ENCODE assay signal across 1 cellular context in the genomic region with DNA sequence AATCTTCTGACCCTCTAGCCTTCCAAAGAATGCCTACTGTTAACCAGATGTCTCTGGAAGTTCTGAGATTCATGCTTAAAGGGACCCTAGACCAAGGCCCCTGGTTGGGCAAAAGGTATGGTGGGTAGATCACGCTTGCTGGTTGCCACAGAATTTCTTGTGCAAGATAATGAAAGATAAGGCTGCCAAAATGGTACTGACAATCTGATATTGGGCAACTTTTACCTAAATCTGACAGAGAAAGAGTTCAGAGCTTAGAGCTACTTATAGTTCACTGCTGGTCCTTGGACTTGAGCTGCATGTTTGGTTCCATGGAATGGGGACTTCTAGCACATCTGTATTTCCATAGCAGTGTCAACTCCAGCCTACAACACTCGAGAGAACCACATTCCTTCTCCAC.
TF ChIP-seq lines count a peak whose summit lies in the region.

No MANE protein-coding gene starts in this region.

TF ChIP-seq in GM23338, 12 proteins besides CTCF, POLR2A, EP300 and RAD21 (continued from another document):
- no peak for TF ChIP-seq NANOG (IDR thresholded peaks at IDR 0.05; ENCODE audit: borderline replicate concordance)
- TF ChIP-seq EZH2phosphoT487 (IDR thresholded peaks at IDR 0.05; ENCODE audit: unreplicated experiment) = no peak
